21 cellular contexts compared by ENCODE assay signal in genomic region chr11:128165572-128165971, GRCh38.
"Had no signal": no experiment of that assay in that cellular context is flagged by ENCODE, and none has a peak within 500 bp of the region (broad histone marks: within the 10 kb centered on the region; RNA-seq: fewer than 3 reads in every experiment).

No MANE protein-coding gene starts in this region.

- H3K36me3 ChIP-seq: brain microvascular endothelial cell, neutrophil, right lobe of liver, thyroid gland had no signal

- H3K9me3 Mint-ChIP-seq: activated CD4-positive, alpha-beta memory T cell treated with anti-CD3 and anti-CD28 coated beads for 36 hours; activated naive CD8-positive, alpha-beta T cell treated with anti-CD3 and anti-CD28 coated beads, Interleukin-2, amount 50 U/mL, for 24 hours; activated T-helper 2 cell treated with anti-CD3 and anti-CD28 coated beads, Interferon-gamma antibody, Interleukin-2, Interleukin-4, amounts not matched to agents 10 μg/mL and 5 μg/mL and 100 μg/mL, durations not matched to agents 14 hours and 24 hours and 36 hours; naive thymus-derived CD8-positive, alpha-beta T cell had no signal

- H3K4me3 ChIP-seq: dorsolateral prefrontal cortex, hepatocyte, right lobe of liver, thyroid gland had no signal

- H3K9me3 ChIP-seq: neutrophil, right lobe of liver, thyroid gland had no signal

- H3K27ac Mint-ChIP-seq: activated CD4-positive, alpha-beta memory T cell treated with anti-CD3 and anti-CD28 coated beads for 36 hours; activated naive CD8-positive, alpha-beta T cell treated with anti-CD3 and anti-CD28 coated beads, Interleukin-2, amount 50 U/mL, for 24 hours; activated T-helper 2 cell treated with anti-CD3 and anti-CD28 coated beads, Interferon-gamma antibody, Interleukin-2, Interleukin-4, amounts not matched to agents 10 μg/mL and 5 μg/mL and 100 μg/mL, durations not matched to agents 14 hours and 24 hours and 36 hours had no signal

- H3K4me1 ChIP-seq: parathyroid adenoma, thyroid gland had no signal

- H3K27me3 ChIP-seq: brain microvascular endothelial cell, neutrophil, right lobe of liver, thyroid gland had no signal

- H3K9ac ChIP-seq: parathyroid adenoma had no signal

- H2AFZ ChIP-seq: hepatocyte, parathyroid adenoma had no signal

- ATAC-seq: activated naive CD8-positive, alpha-beta T cell treated with anti-CD3 and anti-CD28 coated beads, Interleukin-2, amount 50 U/mL, for 24 hours; naive thymus-derived CD8-positive, alpha-beta T cell; right lobe of liver had no signal

- H3K36me3 Mint-ChIP-seq: activated CD4-positive, alpha-beta memory T cell treated with anti-CD3 and anti-CD28 coated beads for 36 hours; naive thymus-derived CD8-positive, alpha-beta T cell had no signal

- H3K4me3 Mint-ChIP-seq: activated CD4-positive, alpha-beta memory T cell treated with anti-CD3 and anti-CD28 coated beads for 36 hours; activated naive CD8-positive, alpha-beta T cell treated with anti-CD3 and anti-CD28 coated beads, Interleukin-2, amount 50 U/mL, for 24 hours; naive thymus-derived CD8-positive, alpha-beta T cell had no signal

- H3K27ac ChIP-seq: brain microvascular endothelial cell, dorsolateral prefrontal cortex, epithelial cell of prostate, hepatocyte, neutrophil, parathyroid adenoma, thyroid gland had no signal

- DNase-seq: activated CD4-positive, alpha-beta memory T cell treated with anti-CD3 and anti-CD28 coated beads for 36 hours; activated naive CD4-positive, alpha-beta T cell treated with Interleukin-2 at 50 U/mL for 16 hours; activated naive CD8-positive, alpha-beta T cell treated with anti-CD3 and anti-CD28 coated beads, Interleukin-2, amount 50 U/mL, for 24 hours; activated T-cell treated with anti-CD3 and anti-CD28 coated beads for 4 hours; aorta; brain microvascular endothelial cell; central memory CD4-positive, alpha-beta T cell; dorsolateral prefrontal cortex; foreskin fibroblast; mesendoderm; naive thymus-derived CD8-positive, alpha-beta T cell; right lobe of liver; small intestine; stimulated activated CD4-positive, alpha-beta T cell treated with anti-CD3 and anti-CD28 coated beads, Interleukin-15, amount 100 ng/mL, for 24 hours; stimulated activated CD4-positive, alpha-beta T cell treated with anti-CD3 and anti-CD28 coated beads, Interleukin-4, amount 100 ng/mL, for 1 hour; thyroid gland had no signal

- H3K79me2 ChIP-seq: hepatocyte, parathyroid adenoma had no signal

- H3K4me2 ChIP-seq: hepatocyte had no signal

- H3K27me3 Mint-ChIP-seq: activated CD4-positive, alpha-beta memory T cell treated with anti-CD3 and anti-CD28 coated beads for 36 hours; activated naive CD8-positive, alpha-beta T cell treated with anti-CD3 and anti-CD28 coated beads, Interleukin-2, amount 50 U/mL, for 24 hours; naive thymus-derived CD8-positive, alpha-beta T cell had no signal
